10 cellular contexts compared by ENCODE assay signal in the genomic region with DNA sequence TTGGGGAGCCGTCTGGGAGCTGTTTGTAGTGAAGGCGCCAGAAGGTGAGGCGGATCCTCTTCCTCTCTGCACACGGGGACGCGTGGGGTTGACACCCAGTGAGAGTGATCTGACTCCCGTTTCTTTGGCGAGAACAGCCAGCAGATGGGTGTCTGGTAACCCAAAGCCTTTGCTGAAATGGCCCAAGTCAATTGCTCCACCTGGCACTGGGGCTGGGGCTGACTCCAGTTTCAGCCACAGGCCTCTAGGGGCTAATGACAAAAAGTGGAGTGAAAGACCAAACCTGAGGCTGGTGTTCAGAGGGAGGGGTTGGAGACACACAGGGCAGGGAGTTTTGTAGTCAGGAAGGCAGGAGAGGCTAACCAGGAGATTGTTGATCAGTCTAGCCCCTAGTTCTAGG.
DNase-seq lines count a peak whose midpoint lies in the region; ATAC-seq and TF ChIP-seq lines count a peak whose summit lies in the region.
"Had no signal": no experiment of that assay in that cellular context is flagged by ENCODE, and none has a peak within 500 bp of the region (broad histone marks: within the 10 kb centered on the region; RNA-seq: fewer than 3 reads in every experiment).

No MANE protein-coding gene starts in this region.

- H3K27me3 ChIP-seq in brain microvascular endothelial cell (replicated peaks): no peaks in the 10 kb centered on the region
- H3K27me3 ChIP-seq in smooth muscle cell (ENCODE audit: low read depth): no peaks in the 10 kb centered on the region

- in situ Hi-C loops in brain microvascular endothelial cell (cut with HindIII; ENCODE audit: low pct_ligation_motif_present, low sequenced_read_pairs): no loop called here

- H3K36me3 ChIP-seq in brain microvascular endothelial cell (replicated peaks) (no peaks in the 10 kb centered on the region), smooth muscle cell (ENCODE audit: low read depth) (no peaks in the 10 kb centered on the region)
- H3K36me3 ChIP-seq: neutrophil had no signal

- no peaks in the 10 kb centered on the region for H3K9me3 ChIP-seq in smooth muscle cell (replicated peaks; ENCODE audit: low read depth)
- H3K9me3 ChIP-seq: neutrophil had no signal

- peak; percentile 52 for ATAC-seq in GM19468 (IDR thresholded peaks at IDR 0.05; ENCODE audit: extremely low read depth, unreplicated experiment)
- ATAC-seq in HG03432 (IDR thresholded peaks at IDR 0.05; ENCODE audit: unreplicated experiment): peak; percentile 97

- H3F3A ChIP-seq in smooth muscle cell (ENCODE audit: low read depth): no peaks in the 10 kb centered on the region

- H3K4me2 ChIP-seq in smooth muscle cell: no peak overlapping the region

- no peak overlapping the region for H3K9ac ChIP-seq in smooth muscle cell (ENCODE audit: low read depth)

- WGBS in smooth muscle cell (ENCODE audit: low lambda C conversion rate): 82% methylated on average over 8 of the region's 8 CpGs

- H2AFZ ChIP-seq in smooth muscle cell (ENCODE audit: low read depth): no peak overlapping the region

- peak; percentile 64 for DNase-seq in GM12865 (ENCODE audit: low read depth)
- no peak for DNase-seq in brain microvascular endothelial cell
- DNase-seq in smooth muscle cell (lab: John Stamatoyannopoulos, UW; ENCODE audit: unreplicated experiment): no peak
- DNase-seq in medulla oblongata (ENCODE audit: extremely low spot score): no peak
- no peak for DNase-seq in stimulated activated CD4-positive, alpha-beta T cell treated with anti-CD3 and anti-CD28 coated beads, Interleukin-12 subunit alpha, Interleukin-12 subunit beta, amount 100 ng/mL, for 4 hours
- no peak for DNase-seq in activated T-cell treated with anti-CD3 and anti-CD28 coated beads for 4 hours
- DNase-seq: activated CD4-positive, alpha-beta T cell treated with anti-CD3 and anti-CD28 coated beads for 4 hours had no signal

- no peaks in the 10 kb centered on the region for H3K4me1 ChIP-seq in smooth muscle cell (ENCODE audit: low read depth)

- H3K27ac ChIP-seq in brain microvascular endothelial cell (no peak overlapping the region), smooth muscle cell (ENCODE audit: low read depth) (no peak overlapping the region)
- H3K27ac ChIP-seq: neutrophil had no signal

- TF ChIP-seq CTCF in GM12865 (IDR thresholded peaks at IDR 0.05; ENCODE audit: insufficient read depth, low read depth, low read length, missing control alignments) (peak; percentile 20), brain microvascular endothelial cell (IDR thresholded peaks at IDR 0.05; ENCODE audit: low read depth, low read length, missing control alignments) (peak; percentile 27), smooth muscle cell (IDR thresholded peaks at IDR 0.05; ENCODE audit: borderline replicate concordance, insufficient read depth, poor library complexity, severe bottlenecking) (no peak)

- no peaks in the 10 kb centered on the region for H3K79me2 ChIP-seq in smooth muscle cell (ENCODE audit: low read depth)

- no peak overlapping the region for H3K4me3 ChIP-seq in GM12865 (ENCODE audit: low read depth, low read length)
- no peak overlapping the region for H3K4me3 ChIP-seq in brain microvascular endothelial cell (ENCODE audit: low read depth, low read length)
- no peak overlapping the region for H3K4me3 ChIP-seq in smooth muscle cell

- no peaks in the 10 kb centered on the region for H4K20me1 ChIP-seq in smooth muscle cell (ENCODE audit: low read depth)
